26 cellular contexts compared by ENCODE assay signal in the genomic region with DNA sequence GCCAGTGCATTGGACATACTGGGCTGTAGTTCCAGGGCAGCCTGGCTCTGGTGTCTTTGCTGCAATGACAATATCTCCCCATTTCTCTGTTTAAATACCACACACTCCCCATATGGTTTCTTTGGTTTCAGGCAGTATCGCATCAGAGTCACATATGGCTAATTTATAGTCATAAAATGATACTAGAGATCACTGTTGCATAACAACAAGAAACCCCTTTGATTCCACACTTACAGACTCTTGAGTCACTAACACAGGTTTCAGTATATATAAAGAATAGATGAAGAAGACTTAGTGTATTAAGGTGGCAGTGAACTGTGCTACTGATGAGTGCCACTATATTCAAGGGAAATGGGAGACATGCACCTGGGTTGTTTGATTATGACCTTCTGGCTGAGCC.
"Had no signal": no experiment of that assay in that cellular context is flagged by ENCODE, and none has a peak within 500 bp of the region (broad histone marks: within the 10 kb centered on the region; RNA-seq: fewer than 3 reads in every experiment).

No MANE protein-coding gene starts in this region.

- H3K9me3 Mint-ChIP-seq: natural killer cell, neural progenitor cell, type B pancreatic cell had no signal

- H3K27me3 Mint-ChIP-seq: naive thymus-derived CD4-positive, alpha-beta T cell; progenitor cell of endocrine pancreas; stimulated activated naive CD8-positive, alpha-beta T cell treated with anti-CD3 and anti-CD28 coated beads, Interleukin-15, Interleukin-2, amounts not matched to agents 100 ng/mL and 50 ng/mL, for 24 hours; type B pancreatic cell had no signal

- ATAC-seq: naive thymus-derived CD4-positive, alpha-beta T cell; natural killer cell; psoas muscle; right cardiac atrium; right lobe of liver; upper lobe of right lung had no signal

- H3K4me3 Mint-ChIP-seq: naive thymus-derived CD4-positive, alpha-beta T cell; natural killer cell; nephron; neural progenitor cell; stimulated activated naive CD8-positive, alpha-beta T cell treated with anti-CD3 and anti-CD28 coated beads, Interleukin-15, Interleukin-2, amounts not matched to agents 100 ng/mL and 50 ng/mL, for 24 hours; type B pancreatic cell had no signal

- DNase-seq: naive thymus-derived CD4-positive, alpha-beta T cell; natural killer cell; occipital lobe; ovary; posterior cingulate gyrus; psoas muscle; right cardiac atrium; right lobe of liver; sigmoid colon; small intestine; stimulated activated CD4-positive, alpha-beta T cell treated with anti-CD3 and anti-CD28 coated beads, Interleukin-1b, Interleukin-23, amount 100 ng/mL, for 48 hours; stimulated activated CD4-positive, alpha-beta T cell treated with anti-CD3 and anti-CD28 coated beads, Interleukin-4, amount 100 ng/mL, for 1 hour; stimulated activated CD4-positive, alpha-beta T cell treated with anti-CD3 and anti-CD28 coated beads, Interleukin-4, amount 100 ng/mL, for 4 hours; stimulated activated CD8-positive, alpha-beta memory T cell treated with anti-CD3 and anti-CD28 coated beads, Interleukin-4, amount 100 ng/mL, for 48 hours; stimulated activated naive CD4-positive, alpha-beta T cell; substantia nigra; testis; tibial artery; transverse colon; upper lobe of right lung; uterus had no signal

- H3K4me1 Mint-ChIP-seq: natural killer cell had no signal

- H3K27ac Mint-ChIP-seq: natural killer cell; nephron; progenitor cell of endocrine pancreas; stimulated activated naive CD8-positive, alpha-beta T cell treated with anti-CD3 and anti-CD28 coated beads, Interleukin-15, Interleukin-2, amounts not matched to agents 100 ng/mL and 50 ng/mL, for 24 hours; type B pancreatic cell had no signal

- H3K36me3 Mint-ChIP-seq: natural killer cell, type B pancreatic cell had no signal
